Comparison of ENCODE assay signal across 10 cellular contexts in genomic region chr20:37282558-37282957, GRCh38. TPM values are rescaled to one million over a fixed set of nuclear protein-coding genes. Genes with fewer than 3 reads are reported as not detected.
A peak's percentile ranks its signal among the peaks of the same experiment; 100 is the strongest.
DNase-seq lines count a peak whose midpoint lies in the region; ATAC-seq and TF ChIP-seq lines count a peak whose summit lies in the region.
"Had no signal": no experiment of that assay in that cellular context is flagged by ENCODE, and none has a peak within 500 bp of the region (broad histone marks: within the 10 kb centered on the region; RNA-seq: fewer than 3 reads in every experiment).

No MANE protein-coding gene starts in this region.

- peak; percentile 61 for ATAC-seq in WTC11
- no peak for ATAC-seq in HG03097 (IDR thresholded peaks at IDR 0.05; ENCODE audit: low FRiP score, unreplicated experiment)

- CTCF ChIA-PET in WTC11 (lab: Charles Lee): interaction anchor here (0.6 to 1.9 kb wide), 14 partner anchors 9 to 220 kb away, joined by 3 to 18 read pairs (median 4); partner anchors contain the start of genes MROH8, RPN2 and SRC

- DNase-seq in NCI-H1417 (lab: John Stamatoyannopoulos, UW) (peak in 2 of 3 experiments; percentile 35 to 45), NCI-H1417 treated with DMSO at 0.1 percent for 48 hours (lab: John Stamatoyannopoulos, UW) (no peak), WTC11 (ENCODE audit: low spot score) (no peak), iris pigment epithelial cell (ENCODE audit: low read depth) (peak; percentile 81), tibial nerve (ENCODE audit: low spot score in 2 of 2) (no peak), NCI-H2196 (lab: John Stamatoyannopoulos, UW; ENCODE audit: unreplicated experiment) (no peak)
- no peak for DNase-seq in effector CD4-positive, alpha-beta T cell

- H3K27me3 ChIP-seq in tibial nerve: no peaks in the 10 kb centered on the region
- H3K27me3 ChIP-seq: SJSA1 had no signal

- no peaks in the 10 kb centered on the region for H3K36me3 Mint-ChIP-seq in WTC11

- peak overlapping the region; percentile 37; the same call in 1 of the 2 replicates for H3K27ac Mint-ChIP-seq in WTC11
- H3K27ac Mint-ChIP-seq: activated T-helper 2 cell treated with anti-CD3 and anti-CD28 coated beads, Interferon-gamma antibody, Interleukin-2, Interleukin-4, amounts not matched to agents 10 μg/mL and 5 μg/mL and 100 μg/mL, durations not matched to agents 14 hours and 24 hours and 36 hours had no signal

- TF ChIP-seq CTCF in WTC11 (IDR thresholded peaks at IDR 0.05): no peak
- peak in 4 of 5 experiments; percentile 20 to 47 (median 29) for TF ChIP-seq CTCF in tibial nerve (IDR thresholded peaks at IDR 0.05)

- no peaks in the 10 kb centered on the region for H3K9me3 ChIP-seq in tibial nerve
- H3K9me3 ChIP-seq: SJSA1 had no signal

- POLR2A ChIA-PET in WTC11 (lab: Charles Lee): interaction anchor here (0.6 kb wide), 1 partner anchor 8 kb away, joined by 5 read pairs; no protein-coding TSS in a partner anchor

- H3K4me3 ChIP-seq in tibial nerve: no peak overlapping the region
- H3K4me3 ChIP-seq: SJSA1 had no signal

- H3K4me1 Mint-ChIP-seq in WTC11: peaks cover 16% of the 10 kb centered on the region

- no peak for TF ChIP-seq POLR2A in tibial nerve (IDR thresholded peaks at IDR 0.05)

- H3K27ac ChIP-seq in tibial nerve: no peak overlapping the region
- H3K27ac ChIP-seq: SJSA1 had no signal

- no peaks in the 10 kb centered on the region for H3K9me3 Mint-ChIP-seq in WTC11
- H3K9me3 Mint-ChIP-seq: activated T-helper 2 cell treated with anti-CD3 and anti-CD28 coated beads, Interferon-gamma antibody, Interleukin-2, Interleukin-4, amounts not matched to agents 10 μg/mL and 5 μg/mL and 100 μg/mL, durations not matched to agents 14 hours and 24 hours and 36 hours had no signal

- 45 to 49% methylated on average over 6 of the region's 6 CpGs for WGBS in tibial nerve, 2 donors

- H3K27me3 Mint-ChIP-seq in WTC11 (ENCODE audit: low read depth): peaks cover 14% of the 10 kb centered on the region

- no peaks in the 10 kb centered on the region for H3K36me3 ChIP-seq in tibial nerve
- H3K36me3 ChIP-seq: SJSA1 had no signal

- H3K4me1 ChIP-seq in tibial nerve: no peaks in the 10 kb centered on the region
- H3K4me1 ChIP-seq: SJSA1 had no signal

- H3K4me3 Mint-ChIP-seq in WTC11: no peak overlapping the region

- no peak for TF ChIP-seq EP300 in tibial nerve (IDR thresholded peaks at IDR 0.05)

TF ChIP-seq in WTC11, 78 proteins besides CTCF, POLR2A, EP300 and RAD21:
- no peak for TF ChIP-seq MYBL2 (CRISPR knock-in tag; IDR thresholded peaks at IDR 0.05)

RNA-seq across cellular contexts. Expression of gene MANBAL, which starts 6.9 kb away (rescaled TPM):
- total RNA-seq in WTC11 (2021): 41.7 to 48.6 TPM (median 48.5 TPM) in 3 replicates
- total RNA-seq in tibial nerve: 10 to 100 TPM; 23.9 to 42.6 (median 31.0) TPM

RNA-seq across cellular contexts. Expression of gene GHRH, which starts 20.9 kb away (rescaled TPM):
- total RNA-seq in WTC11 (2021): 0.74 TPM in 1 of 3 replicates, not detected in the others
- total RNA-seq in tibial nerve: not detected
- total RNA-seq: activated T-helper 2 cell treated with anti-CD3 and anti-CD28 coated beads, Interferon-gamma antibody, Interleukin-2, Interleukin-4, amounts not matched to agents 10 μg/mL and 5 μg/mL and 100 μg/mL, durations not matched to agents 14 hours and 24 hours and 36 hours; SJSA1 had no signal

Comparison
In these comparisons a context has a peak if more than half of its experiments do, and no peak if none do; other contexts are left out.
1. DNase-seq: peak in NCI-H1417 (2 of 3) and iris pigment epithelial cell (single experiment); none in NCI-H1417 treated with DMSO at 0.1 percent for 48 hours (single experiment), WTC11 (single experiment), tibial nerve (0 of 2), NCI-H2196 (single experiment) and effector CD4-positive, alpha-beta T cell (single experiment).